18 cellular contexts compared by ENCODE assay signal in genomic region chr10:48608926-48609325, GRCh38. TPM values are rescaled to one million over a fixed set of nuclear protein-coding genes. Genes with fewer than 3 reads are reported as not detected.
DNase-seq lines count a peak whose midpoint lies in the region; ATAC-seq and TF ChIP-seq lines count a peak whose summit lies in the region.
"Had no signal": no experiment of that assay in that cellular context is flagged by ENCODE, and none has a peak within 500 bp of the region (broad histone marks: within the 10 kb centered on the region; RNA-seq: fewer than 3 reads in every experiment).

No MANE protein-coding gene starts in this region.

- in situ Hi-C loops in GM23248 (cut with MboI), result no loop called here

- H3K27me3 ChIP-seq in GM23248 (replicated peaks; ENCODE audit: insufficient read depth) (no peaks in the 10 kb centered on the region), osteoblast (ENCODE audit: insufficient read depth, low read length) (no peaks in the 10 kb centered on the region)

- no peaks in the 10 kb centered on the region for H3K36me3 ChIP-seq in GM23248 (ENCODE audit: low read depth)
- no peaks in the 10 kb centered on the region for H3K36me3 ChIP-seq in osteoblast (ENCODE audit: insufficient read depth, low read length)

- H3K4me2 ChIP-seq in GM23248 (ENCODE audit: unreplicated experiment) (peak overlapping the region; percentile 8), osteoblast (ENCODE audit: insufficient read depth, low read length) (no peak overlapping the region)
- H3K4me2 ChIP-seq: KMS-11 had no signal

- no peak overlapping the region for H2AFZ ChIP-seq in GM23248
- no peak overlapping the region for H2AFZ ChIP-seq in osteoblast (ENCODE audit: low read length)

- DNase-seq in GM23248, result peak; percentile 70
- DNase-seq in RPMI7951 (ENCODE audit: low read depth), result peak; percentile 52
- DNase-seq in fibroblast of peridontal ligament (ENCODE audit: extremely low read depth), result peak; percentile 32
- peak; percentile 30 for DNase-seq in osteoblast (ENCODE audit: insufficient read length, low spot score, missing footprints)
- DNase-seq in central memory CD4-positive, alpha-beta T cell, result no peak
- DNase-seq in midbrain (lab: John Stamatoyannopoulos, UW), result no peak
- DNase-seq in GDM1 (lab: John Stamatoyannopoulos, UW), result no peak
- DNase-seq: ACHN; Caco-2; CD4-positive, CD25-positive, alpha-beta regulatory T cell; DMS153; EL; NCI-H1048; NCI-H1436 treated with DMSO at 0.1 percent for 48 hours; NCI-H2081 treated with DMSO at 0.1 percent for 48 hours had no signal

- no peaks in the 10 kb centered on the region for H3K9me2 ChIP-seq in GM23248 (ENCODE audit: insufficient read depth)

- no peak for TF ChIP-seq CTCF in osteoblast (IDR thresholded peaks at IDR 0.05; ENCODE audit: extremely low read depth, low read depth, low read length)

- ATAC-seq in GM19328 (IDR thresholded peaks at IDR 0.05; ENCODE audit: unreplicated experiment), result no peak
- ATAC-seq: Right ventricle myocardium inferior had no signal

- H3K4me3 ChIP-seq in GM23248 (no peak overlapping the region), osteoblast (ENCODE audit: insufficient read depth, low read length) (no peak overlapping the region)

- no peaks in the 10 kb centered on the region for H4K20me1 ChIP-seq in GM23248 (ENCODE audit: insufficient read depth)
- H4K20me1 ChIP-seq in osteoblast (ENCODE audit: insufficient read depth, low read length), result no peaks in the 10 kb centered on the region

- H3K4me1 ChIP-seq in GM23248 (ENCODE audit: insufficient read depth) (peaks cover 60% of the 10 kb centered on the region), osteoblast (ENCODE audit: insufficient read depth, low read length) (peaks cover 60% of the 10 kb centered on the region)

- H3K9ac ChIP-seq in GM23248, result no peak overlapping the region
- H3K9ac ChIP-seq: KMS-11 had no signal

- H3K9me3 ChIP-seq in GM23248 (ENCODE audit: low read depth) (no peaks in the 10 kb centered on the region), osteoblast (ENCODE audit: low read depth, low read length) (no peaks in the 10 kb centered on the region)
- H3K9me3 ChIP-seq: Caco-2 had no signal

- peak overlapping the region; percentile 89; the same call in 1 of the 2 replicates for H3K27ac ChIP-seq in GM23248
- peak overlapping the region; percentile 88 for H3K27ac ChIP-seq in osteoblast (ENCODE audit: low read depth, low read length)
- H3K27ac ChIP-seq: KMS-11 had no signal

- peaks cover 61% of the 10 kb centered on the region for H3F3A ChIP-seq in GM23248 (ENCODE audit: insufficient read depth)

- H3K79me2 ChIP-seq in GM23248 (ENCODE audit: insufficient read depth) (peaks cover 13% of the 10 kb centered on the region), osteoblast (ENCODE audit: insufficient read depth, low read length) (peaks cover 47% of the 10 kb centered on the region)

RNA-seq across cellular contexts. Expression of gene ARHGAP22, which starts 4.1 kb away (rescaled TPM):
- 44.4 and 46.0 TPM in 2 replicates for total RNA-seq in GM23248 (2014; rRNA removed; shearing (Covaris generic))
- 41.9 and 42.4 TPM in 2 replicates for polyA plus RNA-seq in GM23248 (2016; fragmentation: Nextera tagmentation; extraction: Ambion mirVana)
- 20.7 and 31.0 TPM in 2 replicates for total RNA-seq in RPMI7951 (2014; rRNA removed; shearing (Covaris generic))
- total RNA-seq in osteoblast, result 45.6 and 50.1 TPM in 2 replicates
- polyA plus RNA-seq: CD4-positive, CD25-positive, alpha-beta regulatory T cell had no signal

Comparison
In these comparisons a context has a peak if more than half of its experiments do, and no peak if none do; other contexts are left out.
1. DNase-seq: peak in GM23248 (single experiment), RPMI7951 (single experiment), fibroblast of peridontal ligament (single experiment) and osteoblast (single experiment); none in central memory CD4-positive, alpha-beta T cell (single experiment), midbrain (single experiment) and GDM1 (single experiment).